ENCODE assay signal across 8 cellular contexts in genomic region chr2:108594982-108595464, GRCh38.
DNase-seq lines count a peak whose midpoint lies in the region; ATAC-seq, FAIRE-seq and TF ChIP-seq lines count a peak whose summit lies in the region.

No MANE protein-coding gene starts in this region.

- peak; percentile 44 for ATAC-seq in GM21367 (IDR thresholded peaks at IDR 0.05; ENCODE audit: unreplicated experiment)
- ATAC-seq in activated naive CD8-positive, alpha-beta T cell treated with anti-CD3 and anti-CD28 coated beads, Interleukin-2, amount 50 U/mL, for 24 hours = peak; percentile 30

- H3K36me3 ChIP-seq in BLaER1 (no peaks in the 10 kb centered on the region), HUES6 (ENCODE audit: control insufficient read depth, insufficient read depth, low read length) (no peaks in the 10 kb centered on the region), kidney epithelial cell (ENCODE audit: control insufficient read depth, insufficient read depth, low read length) (no peaks in the 10 kb centered on the region)

- peak overlapping the region; percentile 72 for H3K4me3 Mint-ChIP-seq in activated naive CD8-positive, alpha-beta T cell treated with anti-CD3 and anti-CD28 coated beads, Interleukin-2, amount 50 U/mL, for 24 hours

- no peaks in the 10 kb centered on the region for H3K27me3 Mint-ChIP-seq in activated naive CD8-positive, alpha-beta T cell treated with anti-CD3 and anti-CD28 coated beads, Interleukin-2, amount 50 U/mL, for 24 hours

- H3K4me1 Mint-ChIP-seq in activated naive CD8-positive, alpha-beta T cell treated with anti-CD3 and anti-CD28 coated beads, Interleukin-2, amount 50 U/mL, for 24 hours = peaks cover 68% of the 10 kb centered on the region

- H3K4me3 ChIP-seq in BLaER1 (no peak overlapping the region), HUES6 (ENCODE audit: low read depth, low read length) (no peak overlapping the region), kidney epithelial cell (ENCODE audit: low read depth, low read length) (no peak overlapping the region)

- H4K20me1 ChIP-seq in BLaER1 = peaks cover 10% of the 10 kb centered on the region; the same call in 1 of the 2 replicates

- peak; percentile 53 for FAIRE-seq in urothelium cell line (lab: Jason Lieb, UNC)

- H3K27ac Mint-ChIP-seq in activated naive CD8-positive, alpha-beta T cell treated with anti-CD3 and anti-CD28 coated beads, Interleukin-2, amount 50 U/mL, for 24 hours = peak overlapping the region; percentile 91

- TF ChIP-seq CTCF in kidney epithelial cell (IDR thresholded peaks at IDR 0.05; ENCODE audit: insufficient read depth, low read length, poor library complexity, severe bottlenecking) = no peak

- H3K27me3 ChIP-seq in BLaER1 (no peaks in the 10 kb centered on the region), HUES6 (ENCODE audit: control insufficient read depth, insufficient read depth, low read length) (no peaks in the 10 kb centered on the region), kidney epithelial cell (ENCODE audit: control insufficient read depth, insufficient read depth, low read length) (no peaks in the 10 kb centered on the region)

- no peaks in the 10 kb centered on the region for H3K36me3 Mint-ChIP-seq in activated naive CD8-positive, alpha-beta T cell treated with anti-CD3 and anti-CD28 coated beads, Interleukin-2, amount 50 U/mL, for 24 hours (ENCODE audit: low read depth)

- H3K9me3 ChIP-seq in BLaER1 (no peaks in the 10 kb centered on the region), HUES6 (ENCODE audit: control insufficient read depth, insufficient read depth, low read depth, low read length) (no peaks in the 10 kb centered on the region)

- H3K4me2 ChIP-seq in BLaER1 = peak overlapping the region; percentile 67

- peak; percentile 45 for DNase-seq in activated naive CD8-positive, alpha-beta T cell treated with anti-CD3 and anti-CD28 coated beads, Interleukin-2, amount 50 U/mL, for 24 hours
- DNase-seq in kidney epithelial cell (ENCODE audit: low read depth) (peak; percentile 99), urothelium cell line (ENCODE audit: low spot score) (peak; percentile 84), ureter (ENCODE audit: low spot score) (no peak), hippocampal formation (lab: John Stamatoyannopoulos, UW) (no peak)

- H3K27ac ChIP-seq in BLaER1 (no peak overlapping the region), HUES6 (ENCODE audit: low read depth, low read length) (peak overlapping the region; percentile 70; the same call in 1 of the 2 replicates)

- no peak overlapping the region for H3K9ac ChIP-seq in BLaER1
- peak overlapping the region; percentile 33 for H3K9ac ChIP-seq in HUES6 (ENCODE audit: low read length)

- H3K4me1 ChIP-seq in BLaER1 (peaks cover 45% of the 10 kb centered on the region), HUES6 (ENCODE audit: control insufficient read depth, insufficient read depth, low read length) (peaks cover 30% of the 10 kb centered on the region)

- no peaks in the 10 kb centered on the region for H3K9me3 Mint-ChIP-seq in activated naive CD8-positive, alpha-beta T cell treated with anti-CD3 and anti-CD28 coated beads, Interleukin-2, amount 50 U/mL, for 24 hours

Comparison
In these comparisons a context has a peak if more than half of its experiments do, and no peak if none do; other contexts are left out.
1. DNase-seq: peak in activated naive CD8-positive, alpha-beta T cell treated with anti-CD3 and anti-CD28 coated beads, Interleukin-2, amount 50 U/mL, for 24 hours (single experiment), kidney epithelial cell (single experiment) and urothelium cell line (single experiment); none in ureter (single experiment) and hippocampal formation (0 of 2).